In genomic region chr2:108597105-108597744, GRCh38 we compare ENCODE assay signal across 8 cellular contexts.
DNase-seq lines count a peak whose midpoint lies in the region; ATAC-seq and TF ChIP-seq lines count a peak whose summit lies in the region.
"Not testable (repeated sequence)": the region's sequence is repeated elsewhere in the genome, so short reads cannot be mapped to it uniquely, and the experiment has no call there.

No MANE protein-coding gene starts in this region.

- not testable (repeated sequence) for H3K27ac ChIP-seq in HCT116 (ENCODE audit: low read depth, low read length)

- peak; percentile 23 for TF ChIP-seq RAD21 in HCT116 (IDR thresholded peaks at IDR 0.05; ENCODE audit: low read depth)

- H3K27me3 ChIP-seq in HCT116 (ENCODE audit: insufficient read depth, low read length), result not testable (repeated sequence)

- H3K4me1 ChIP-seq in HCT116 (ENCODE audit: control insufficient read depth in 1 of 2, insufficient read depth in 2 of 2, low read length in 2 of 2), result peaks cover 29 to 43% of the 10 kb centered on the region in 2 experiments

- not testable (repeated sequence) for H3K9me2 ChIP-seq in HCT116 (ENCODE audit: insufficient read depth)

- TF ChIP-seq CTCF in HCT116 (IDR thresholded peaks at IDR 0.05 in 2 of 3, conservative IDR thresholded peaks at IDR 0.05 in 1 of 3; ENCODE audit: borderline replicate concordance in 1 of 3, insufficient read depth in 1 of 3, low read depth in 2 of 3, low read length in 2 of 3), result peak in 1 of 3 experiments; percentile 30; a peak in 2 of 6 replicates
- not testable (repeated sequence) for TF ChIP-seq CTCF in WTC11 (IDR thresholded peaks at IDR 0.05)
- TF ChIP-seq CTCF in brain (conservative IDR thresholded peaks at IDR 0.05), result peak; percentile 27 to 47

- not testable (repeated sequence) for TF ChIP-seq POLR2A in HCT116 (IDR thresholded peaks at IDR 0.05; ENCODE audit: borderline replicate concordance, extremely low read depth, insufficient read depth, insufficient read length)

- DNase-seq in AML-193 (lab: John Stamatoyannopoulos, UW), result peak; percentile 8 to 12
- DNase-seq in HCT116 (ENCODE audit: low read depth, low spot score); WTC11 (ENCODE audit: low spot score); memory B cell (ENCODE audit: low spot score in 2 of 2); stimulated activated effector memory CD8-positive, alpha-beta T cell treated with anti-CD3 and anti-CD28 coated beads, Interleukin-12 subunit alpha, Interleukin-12 subunit beta, amount 100 ng/mL, for 72 hours (ENCODE audit: low spot score in 2 of 2): not testable (repeated sequence)
- DNase-seq in NCI-H69 (lab: John Stamatoyannopoulos, UW), result peak; percentile 29
- peak; percentile 71 for DNase-seq in fibroblast of peridontal ligament (ENCODE audit: extremely low read depth)

- H3K36me3 ChIP-seq in HCT116 (ENCODE audit: control insufficient read depth in 1 of 2, insufficient read depth in 2 of 2, low read length in 2 of 2), result not testable (repeated sequence)

- RAD21 ChIA-PET in HCT116 (lab: Charles Lee; ENCODE audit: low non-redundant PET in 1 of 2, low total read pairs in 2 of 2, uncharacterized antibody in 2 of 2, unreplicated experiment in 2 of 2), result not testable (repeated sequence)

- not testable (repeated sequence) for BruUV-seq in HCT116 (replicated peaks; lab: Mats Ljungman, UMichigan)

- H4K20me1 ChIP-seq in HCT116 (ENCODE audit: insufficient read depth), result not testable (repeated sequence)

- intact Hi-C loops in HCT116 (cut with micrococcal nuclease), result not testable (repeated sequence)

- H3K9me3 Mint-ChIP-seq in WTC11, result peaks cover 16% of the 10 kb centered on the region
- H3K9me3 Mint-ChIP-seq in brain, result peaks cover 7 to 22% (median 11%) of the 10 kb centered on the region in 5 experiments
- H3K9me3 Mint-ChIP-seq in memory B cell; stimulated activated effector memory CD8-positive, alpha-beta T cell treated with anti-CD3 and anti-CD28 coated beads, Interleukin-12 subunit alpha, Interleukin-12 subunit beta, amount 100 ng/mL, for 72 hours: not testable (repeated sequence)

- H2AFZ ChIP-seq in HCT116 (ENCODE audit: low read depth, low read length, poor library complexity, severe bottlenecking), result not testable (repeated sequence)

- H3K27me3 Mint-ChIP-seq in WTC11 (ENCODE audit: low read depth); brain; memory B cell: not testable (repeated sequence)

- not testable (repeated sequence) for H3K9ac ChIP-seq in HCT116 (ENCODE audit: low read length)

- H3K79me2 ChIP-seq in HCT116 (ENCODE audit: insufficient read depth, low read length), result peaks cover 29% of the 10 kb centered on the region

- not testable (repeated sequence) for H3K36me3 Mint-ChIP-seq in WTC11; memory B cell; stimulated activated effector memory CD8-positive, alpha-beta T cell treated with anti-CD3 and anti-CD28 coated beads, Interleukin-12 subunit alpha, Interleukin-12 subunit beta, amount 100 ng/mL, for 72 hours
- peaks cover 21% of the 10 kb centered on the region for H3K36me3 Mint-ChIP-seq in brain

- POLR2A ChIA-PET in HCT116 (lab: Charles Lee); WTC11 (lab: Charles Lee): not testable (repeated sequence)

- H3K4me2 ChIP-seq in HCT116 (ENCODE audit: low read length), result not testable (repeated sequence)

- CTCF ChIA-PET in HCT116 (lab: Charles Lee), result interaction anchor here (1.2 kb wide), 1 partner anchor 39 kb away, joined by 4 read pairs; no protein-coding TSS in a partner anchor
- CTCF ChIA-PET in WTC11 (lab: Charles Lee), result interaction anchor here (0.7 kb wide), 1 partner anchor 39 kb away, joined by 3 read pairs; no protein-coding TSS in a partner anchor

- not testable (repeated sequence) for H3K4me3 Mint-ChIP-seq in WTC11; brain; memory B cell; stimulated activated effector memory CD8-positive, alpha-beta T cell treated with anti-CD3 and anti-CD28 coated beads, Interleukin-12 subunit alpha, Interleukin-12 subunit beta, amount 100 ng/mL, for 72 hours

- H3K9me3 ChIP-seq in HCT116 (ENCODE audit: control insufficient read depth in 1 of 2, insufficient read depth in 1 of 2, low read depth in 1 of 2, low read length in 2 of 2), result not testable (repeated sequence)

- not testable (repeated sequence) for H3K27ac Mint-ChIP-seq in WTC11; brain; memory B cell; stimulated activated effector memory CD8-positive, alpha-beta T cell treated with anti-CD3 and anti-CD28 coated beads, Interleukin-12 subunit alpha, Interleukin-12 subunit beta, amount 100 ng/mL, for 72 hours

- not testable (repeated sequence) for H3K4me3 ChIP-seq in HCT116 (replicated peaks in 1 of 2; ENCODE audit: low read depth in 1 of 2, low read length in 2 of 2)

- H3K4me1 Mint-ChIP-seq in WTC11 (peaks cover 33% of the 10 kb centered on the region), brain (peaks cover 46% of the 10 kb centered on the region), memory B cell (peaks cover 28% of the 10 kb centered on the region)
- peaks cover 35% of the 10 kb centered on the region for H3K4me1 Mint-ChIP-seq in stimulated activated effector memory CD8-positive, alpha-beta T cell treated with anti-CD3 and anti-CD28 coated beads, Interleukin-12 subunit alpha, Interleukin-12 subunit beta, amount 100 ng/mL, for 72 hours

- ATAC-seq in HCT116, result not testable (repeated sequence)
- ATAC-seq in WTC11 (0 out of 2 replicates have a peak, but pooled peaks have one; percentile 13), memory B cell (ENCODE audit: low read depth) (peak; percentile 76)
- ATAC-seq in stimulated activated effector memory CD8-positive, alpha-beta T cell treated with anti-CD3 and anti-CD28 coated beads, Interleukin-12 subunit alpha, Interleukin-12 subunit beta, amount 100 ng/mL, for 72 hours, result peak; percentile 81
